9 cellular contexts compared by ENCODE assay signal in the genomic region with DNA sequence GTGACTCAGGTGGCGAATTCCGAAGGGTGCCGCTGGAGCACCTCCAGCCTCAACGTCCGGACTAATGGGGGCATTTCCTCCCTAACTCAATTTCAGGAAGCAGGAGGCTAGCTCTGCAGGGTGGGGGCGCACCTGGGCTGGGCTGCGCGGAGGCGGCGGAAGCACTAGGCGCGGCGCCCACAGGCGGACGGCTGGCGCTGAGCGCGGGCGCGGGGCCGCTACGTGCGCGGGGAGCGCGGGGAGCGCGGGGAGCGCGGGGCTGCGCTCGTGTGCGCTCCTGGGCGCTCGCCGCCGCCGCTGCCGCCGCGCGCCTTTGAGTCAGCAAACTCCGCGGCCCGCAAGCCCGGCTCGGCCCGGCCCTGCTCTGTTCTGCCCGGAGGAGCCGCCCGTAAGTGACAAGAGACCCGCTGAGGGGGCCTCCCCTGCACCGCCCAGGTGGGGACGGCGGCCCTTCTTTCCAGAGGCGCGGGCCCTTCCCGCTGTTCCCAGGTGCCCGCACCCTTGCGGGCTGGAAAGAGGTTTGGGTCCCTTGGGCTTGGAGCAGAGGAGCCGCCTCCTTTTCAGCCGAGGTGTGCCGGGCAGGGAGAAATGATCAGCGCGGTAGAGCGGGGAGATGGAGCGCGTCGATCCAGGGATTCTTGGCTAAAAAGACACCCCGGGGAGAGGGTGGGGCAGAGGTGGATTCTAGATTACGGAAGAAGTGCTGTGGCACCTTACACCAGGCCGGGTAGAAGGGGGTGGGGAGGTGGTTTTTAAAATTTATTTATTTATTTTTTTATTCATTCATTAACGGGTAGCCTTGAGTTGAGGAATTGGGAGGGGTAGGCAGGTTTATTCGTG. TPM values are rescaled to one million over a fixed set of nuclear protein-coding genes. Genes with fewer than 3 reads are reported as not detected.
DNase-seq lines count a peak whose midpoint lies in the region; ATAC-seq and TF ChIP-seq lines count a peak whose summit lies in the region.
"Had no signal": no experiment of that assay in that cellular context is flagged by ENCODE, and none has a peak within 500 bp of the region (broad histone marks: within the 10 kb centered on the region; RNA-seq: fewer than 3 reads in every experiment).

A gene with protein sequence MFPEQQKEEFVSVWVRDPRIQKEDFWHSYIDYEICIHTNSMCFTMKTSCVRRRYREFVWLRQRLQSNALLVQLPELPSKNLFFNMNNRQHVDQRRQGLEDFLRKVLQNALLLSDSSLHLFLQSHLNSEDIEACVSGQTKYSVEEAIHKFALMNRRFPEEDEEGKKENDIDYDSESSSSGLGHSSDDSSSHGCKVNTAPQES (plus strand): TSS at position 164 of the 840 bp plus-strand sequence. CDS start 54,581 bp downstream, outside the sequence.

- peak within 1 kb of the TSS; percentile 97 for H3K4me3 Mint-ChIP-seq in CD14-positive monocyte
- peak within 1 kb of the TSS; percentile 90 for H3K4me3 Mint-ChIP-seq in neural progenitor cell

- intact Hi-C loops in CD14-positive monocyte (cut with micrococcal nuclease) = loop anchor here in 1 of 2 donors (5.0 kb wide), 3 partner anchors 45 to 90 kb away; a partner anchor contains a TSS

- H2AFZ ChIP-seq in neural progenitor cell (replicated peaks) = peak within 1 kb of the TSS; percentile 96

- H3K36me3 Mint-ChIP-seq in CD14-positive monocyte (peaks cover 14 to 19% of the 10 kb centered on the region in 2 donors), neural progenitor cell (no peaks in the 10 kb centered on the region)

- H3K9me3 Mint-ChIP-seq in CD14-positive monocyte (no peaks in the 10 kb centered on the region), neural progenitor cell (no peaks in the 10 kb centered on the region)

- H3K27ac ChIP-seq in neural progenitor cell (no peak within 1 kb of the TSS), subcutaneous abdominal adipose tissue (ENCODE audit: low read depth, low read length) (peak within 1 kb of the TSS; percentile 13)

- TF ChIP-seq CTCF in CD14-positive monocyte (IDR thresholded peaks at IDR 0.05) = no peak
- peak; percentile 3 for TF ChIP-seq CTCF in fibroblast of mammary gland (conservative IDR thresholded peaks at IDR 0.05; ENCODE audit: control insufficient read depth, insufficient read depth, low read depth, low read length)
- TF ChIP-seq CTCF in neural progenitor cell (IDR thresholded peaks at IDR 0.05) = peak; percentile 48

- H3K4me1 Mint-ChIP-seq in CD14-positive monocyte (peaks cover 56% of the 10 kb centered on the region), neural progenitor cell (peaks cover 7% of the 10 kb centered on the region)

- H3K9ac ChIP-seq in neural progenitor cell (no peak within 1 kb of the TSS), subcutaneous abdominal adipose tissue (ENCODE audit: low read length in 5 of 5) (peak within 1 kb of the TSS in 4 of 5 donors; percentile 54 to 83 (median 79))

- peak within 1 kb of the TSS; percentile 83 for H3K4me2 ChIP-seq in neural progenitor cell

- no peaks in the 10 kb centered on the region for H3K79me2 ChIP-seq in neural progenitor cell (ENCODE audit: low read depth)

- H3K27me3 ChIP-seq in neural progenitor cell = no peaks in the 10 kb centered on the region
- peaks cover 0 to 3% (median 0%) of the 10 kb centered on the region in 5 donors for H3K27me3 ChIP-seq in subcutaneous abdominal adipose tissue (ENCODE audit: control insufficient read depth in 5 of 5, insufficient read depth in 4 of 5, low read length in 5 of 5)

- H3F3A ChIP-seq in neural progenitor cell (ENCODE audit: low read depth) = peaks cover 5% of the 10 kb centered on the region

- H3K4me1 ChIP-seq in neural progenitor cell (peaks cover 5% of the 10 kb centered on the region), subcutaneous abdominal adipose tissue (ENCODE audit: control insufficient read depth in 5 of 5, insufficient read depth in 5 of 5, low read length in 5 of 5) (peaks cover 6 to 31% (median 18%) of the 10 kb centered on the region in 5 donors)

- H3K27me3 Mint-ChIP-seq in CD14-positive monocyte (ENCODE audit: low read depth in 3 of 3) (peaks cover 0 to 1% (median 1%) of the 10 kb centered on the region in 3 donors), neural progenitor cell (ENCODE audit: insufficient read depth, low read depth) (peaks cover 4% of the 10 kb centered on the region)

- ATAC-seq in GM19351 (IDR thresholded peaks at IDR 0.05; ENCODE audit: unreplicated experiment) = peak; percentile 76
- peak; percentile 84 for ATAC-seq in HG03521 (IDR thresholded peaks at IDR 0.05; ENCODE audit: unreplicated experiment)

- no peaks in the 10 kb centered on the region for H3K36me3 ChIP-seq in neural progenitor cell
- no peaks in the 10 kb centered on the region for H3K36me3 ChIP-seq in subcutaneous abdominal adipose tissue (ENCODE audit: control insufficient read depth in 5 of 5, insufficient read depth in 5 of 5, low read length in 5 of 5)

- H3K4me3 ChIP-seq in fibroblast of mammary gland (ENCODE audit: control insufficient read depth, low read depth, low read length) (peak within 1 kb of the TSS; percentile 40), neural progenitor cell (peak within 1 kb of the TSS; percentile 81), subcutaneous abdominal adipose tissue (ENCODE audit: low read depth in 1 of 5, low read length in 5 of 5) (peak within 1 kb of the TSS; percentile 63 to 81 (median 76))

- H3K9me3 ChIP-seq in neural progenitor cell (ENCODE audit: low read depth) (no peaks in the 10 kb centered on the region), subcutaneous abdominal adipose tissue (ENCODE audit: control insufficient read depth in 5 of 5, low read length in 5 of 5) (no peaks in the 10 kb centered on the region)

- peak within 1 kb of the TSS; percentile 82 to 98 (median 96) for H3K27ac Mint-ChIP-seq in CD14-positive monocyte
- H3K27ac Mint-ChIP-seq in neural progenitor cell = no peak within 1 kb of the TSS

- H4K20me1 ChIP-seq in neural progenitor cell (ENCODE audit: low read depth) = no peaks in the 10 kb centered on the region

- peak; percentile 57 for DNase-seq in CD14-positive monocyte (ENCODE audit: low spot score)
- DNase-seq in NOMO-1 (lab: John Stamatoyannopoulos, UW; ENCODE audit: unreplicated experiment in 2 of 2) = peak; percentile 57 to 78
- DNase-seq in activated T-cell treated with anti-CD3 and anti-CD28 coated beads for 48 hours (ENCODE audit: low read depth) = peak; percentile 70
- no peak for DNase-seq in fibroblast of mammary gland (ENCODE audit: low read depth)
- peak; percentile 88 for DNase-seq in neural progenitor cell (ENCODE audit: low spot score)

RNA-seq across cellular contexts. Expression of the gene that starts here (rescaled TPM):
- polyA plus RNA-seq in CD14-positive monocyte = 100 to 1,000 TPM; 219 to 250 TPM
- 19.5 and 29.6 TPM in 2 replicates for total RNA-seq in neural progenitor cell (ENCODE audit: low replicate concordance)
- total RNA-seq: LHCN-M2 had no signal
